In genomic region chr9:108761530-108762347, GRCh38 we compare ENCODE assay signal across 9 cellular contexts.
DNase-seq lines count a peak whose midpoint lies in the region; ATAC-seq, FAIRE-seq and TF ChIP-seq lines count a peak whose summit lies in the region.
"Had no signal": no experiment of that assay in that cellular context is flagged by ENCODE, and none has a peak within 500 bp of the region (broad histone marks: within the 10 kb centered on the region; RNA-seq: fewer than 3 reads in every experiment).

No MANE protein-coding gene starts in this region.

- H3K36me3 ChIP-seq in DOHH2 (ENCODE audit: control insufficient read depth, low read length), result no peaks in the 10 kb centered on the region

- H3K27me3 ChIP-seq in DOHH2 (ENCODE audit: control insufficient read depth, low read length), result no peaks in the 10 kb centered on the region

- peak; percentile 87 for FAIRE-seq in H54 (lab: Jason Lieb, UNC)

- peaks cover 3% of the 10 kb centered on the region for H3K4me1 Mint-ChIP-seq in activated CD4-positive, alpha-beta T cell treated with anti-CD3 and anti-CD28 coated beads, Interleukin-2, amount 10 ng/mL, durations not matched to agents 24 days and 14 days
- H3K4me1 Mint-ChIP-seq: stimulated activated effector memory CD8-positive, alpha-beta T cell treated with anti-CD3 and anti-CD28 coated beads, Interleukin-12 subunit alpha, Interleukin-12 subunit beta, amount 100 ng/mL, for 72 hours had no signal

- peak; percentile 83 for TF ChIP-seq CTCF in DOHH2 (IDR thresholded peaks at IDR 0.05; ENCODE audit: low read depth, low read length, poor library complexity, severe bottlenecking)

- H4K20me1 ChIP-seq in DOHH2 (ENCODE audit: control insufficient read depth, insufficient read depth, low read depth, low read length), result no peaks in the 10 kb centered on the region

- no peaks in the 10 kb centered on the region for H3K79me2 ChIP-seq in DOHH2 (ENCODE audit: control insufficient read depth, low read length)

- H3K4me1 ChIP-seq in DOHH2 (ENCODE audit: control insufficient read depth, low read length), result no peaks in the 10 kb centered on the region

- H3K27ac ChIP-seq in DOHH2 (ENCODE audit: low read depth, low read length), result no peak overlapping the region

- H3K36me3 Mint-ChIP-seq in activated CD4-positive, alpha-beta T cell treated with anti-CD3 and anti-CD28 coated beads, Interleukin-2, amount 10 ng/mL, durations not matched to agents 24 days and 14 days (ENCODE audit: low read depth), result no peaks in the 10 kb centered on the region
- H3K36me3 Mint-ChIP-seq: stimulated activated effector memory CD8-positive, alpha-beta T cell treated with anti-CD3 and anti-CD28 coated beads, Interleukin-12 subunit alpha, Interleukin-12 subunit beta, amount 100 ng/mL, for 72 hours had no signal

- no peak overlapping the region for H3K4me3 Mint-ChIP-seq in activated CD4-positive, alpha-beta T cell treated with anti-CD3 and anti-CD28 coated beads, Interleukin-2, amount 10 ng/mL, durations not matched to agents 24 days and 14 days
- H3K4me3 Mint-ChIP-seq: stimulated activated effector memory CD8-positive, alpha-beta T cell treated with anti-CD3 and anti-CD28 coated beads, Interleukin-12 subunit alpha, Interleukin-12 subunit beta, amount 100 ng/mL, for 72 hours had no signal

- no peak overlapping the region for H3K4me2 ChIP-seq in DOHH2 (ENCODE audit: low read length)

- no peak for TF ChIP-seq POLR2A in H54 (IDR thresholded peaks at IDR 0.05; ENCODE audit: low read depth, low read length)

- no peaks in the 10 kb centered on the region for H3K9me2 ChIP-seq in DOHH2 (replicated peaks; ENCODE audit: control insufficient read depth, low read length)

- H3K27me3 Mint-ChIP-seq in activated CD4-positive, alpha-beta T cell treated with anti-CD3 and anti-CD28 coated beads, Interleukin-2, amount 10 ng/mL, durations not matched to agents 24 days and 14 days, result no peaks in the 10 kb centered on the region

- H3K27ac Mint-ChIP-seq in activated CD4-positive, alpha-beta T cell treated with anti-CD3 and anti-CD28 coated beads, Interleukin-2, amount 10 ng/mL, durations not matched to agents 24 days and 14 days, result no peak overlapping the region
- H3K27ac Mint-ChIP-seq: stimulated activated effector memory CD8-positive, alpha-beta T cell treated with anti-CD3 and anti-CD28 coated beads, Interleukin-12 subunit alpha, Interleukin-12 subunit beta, amount 100 ng/mL, for 72 hours had no signal

- H3K9me3 Mint-ChIP-seq in activated CD4-positive, alpha-beta T cell treated with anti-CD3 and anti-CD28 coated beads, Interleukin-2, amount 10 ng/mL, durations not matched to agents 24 days and 14 days, result no peaks in the 10 kb centered on the region
- H3K9me3 Mint-ChIP-seq: stimulated activated effector memory CD8-positive, alpha-beta T cell treated with anti-CD3 and anti-CD28 coated beads, Interleukin-12 subunit alpha, Interleukin-12 subunit beta, amount 100 ng/mL, for 72 hours had no signal

- H3K4me3 ChIP-seq in DOHH2 (ENCODE audit: low read length), result no peak overlapping the region

- H3F3A ChIP-seq in DOHH2 (ENCODE audit: control insufficient read depth, insufficient read depth), result no peaks in the 10 kb centered on the region

- DNase-seq in H54 (ENCODE audit: insufficient read length, low spot score) (peak; percentile 77), NCI-H1694 treated with DMSO at 0.1 percent for 48 hours (lab: John Stamatoyannopoulos, UW) (peak; percentile 49), fibroblast of the conjunctiva (ENCODE audit: low read depth) (peak; percentile 58), nucleus accumbens (lab: John Stamatoyannopoulos, UW) (peak in 43 of 56 donors; percentile 3 to 76 (median 34))
- peak; percentile 74 for DNase-seq in activated CD4-positive, alpha-beta T cell treated with anti-CD3 and anti-CD28 coated beads, Interleukin-2, amount 10 ng/mL, durations not matched to agents 24 days and 14 days
- DNase-seq in stimulated activated naive CD4-positive, alpha-beta T cell treated with Interleukin-2 at 50 U/mL for 16 hours (lab: John Stamatoyannopoulos, UW), result no peak

- no peaks in the 10 kb centered on the region for H3K9me3 ChIP-seq in DOHH2 (ENCODE audit: control insufficient read depth, insufficient read depth, low read length)

- intact Hi-C loops in activated CD4-positive, alpha-beta T cell treated with anti-CD3 and anti-CD28 coated beads, Interleukin-2, amount 10 ng/mL, durations not matched to agents 24 days and 14 days (cut with micrococcal nuclease), result no loop called here

- ATAC-seq in GM21576 (IDR thresholded peaks at IDR 0.05; ENCODE audit: unreplicated experiment), result no peak
- ATAC-seq: stimulated activated effector memory CD8-positive, alpha-beta T cell treated with anti-CD3 and anti-CD28 coated beads, Interleukin-12 subunit alpha, Interleukin-12 subunit beta, amount 100 ng/mL, for 72 hours had no signal
